ENCODE assay signal across 9 cellular contexts in genomic region chr1:175000697-175001187, GRCh38. TPM values are rescaled to one million over a fixed set of nuclear protein-coding genes. Genes with fewer than 3 reads are reported as not detected.
DNase-seq lines count a peak whose midpoint lies in the region; ATAC-seq, FAIRE-seq and TF ChIP-seq lines count a peak whose summit lies in the region.
"Had no signal": no experiment of that assay in that cellular context is flagged by ENCODE, and none has a peak within 500 bp of the region (broad histone marks: within the 10 kb centered on the region; RNA-seq: fewer than 3 reads in every experiment).

No MANE protein-coding gene starts in this region.

- intact Hi-C loops in mucosa of descending colon (cut with DNase I, micrococcal nuclease) = no loop called here

- H3K36me3 ChIP-seq in KMS-11 (ENCODE audit: insufficient read depth) (peaks cover 5% of the 10 kb centered on the region; the same call in 1 of the 2 replicates), bronchial epithelial cell (ENCODE audit: control insufficient read depth, insufficient read depth, low read length) (no peaks in the 10 kb centered on the region), mucosa of descending colon (ENCODE audit: low read depth) (no peaks in the 10 kb centered on the region)

- H3K27me3 ChIP-seq in KMS-11 (ENCODE audit: insufficient read depth, low read depth) (no peaks in the 10 kb centered on the region), bronchial epithelial cell (ENCODE audit: control insufficient read depth, insufficient read depth, low read length) (no peaks in the 10 kb centered on the region)

- H3K4me3 ChIP-seq in AG10803 (ENCODE audit: low read length) (peak overlapping the region; percentile 89), KMS-11 (IDR thresholded peaks at IDR 0.05; ENCODE audit: insufficient read depth, low read depth, low read length) (peak overlapping the region; percentile 90), bronchial epithelial cell (ENCODE audit: low read depth, low read length) (peak overlapping the region; percentile 78), mucosa of descending colon (peak overlapping the region; percentile 92)

- no peak for ATAC-seq in mucosa of descending colon
- ATAC-seq in GM21381 (IDR thresholded peaks at IDR 0.05; ENCODE audit: unreplicated experiment) = no peak
- no peak for ATAC-seq in GM21360 (IDR thresholded peaks at IDR 0.05; ENCODE audit: unreplicated experiment)

- DNase-seq in AG10803 (ENCODE audit: low read depth) = no peak
- peak; percentile 59 for DNase-seq in bronchial epithelial cell (ENCODE audit: low read depth)
- DNase-seq in mucosa of descending colon = no peak
- DNase-seq in NCI-H2029 (lab: John Stamatoyannopoulos, UW) = no peak
- DNase-seq in KG1 (lab: John Stamatoyannopoulos, UW) = no peak

- peak overlapping the region; percentile 86 for H3K4me2 ChIP-seq in KMS-11

- H3K4me1 ChIP-seq in KMS-11 (ENCODE audit: low read depth, poor library complexity, severe bottlenecking) = peaks cover 66% of the 10 kb centered on the region
- H3K4me1 ChIP-seq in mucosa of descending colon (ENCODE audit: low read depth) = peaks cover 32% of the 10 kb centered on the region

- FAIRE-seq in bronchial epithelial cell (lab: Jason Lieb, UNC) = no peak
- FAIRE-seq: TTC549 had no signal

- H3K9ac ChIP-seq in KMS-11 = peak overlapping the region; percentile 97

- peaks cover 31% of the 10 kb centered on the region for H4K20me1 ChIP-seq in KMS-11 (ENCODE audit: insufficient read depth)

- peaks cover 58% of the 10 kb centered on the region for H3K79me2 ChIP-seq in KMS-11 (ENCODE audit: insufficient read depth, low read depth)

- peak overlapping the region; percentile 56 for H2AFZ ChIP-seq in KMS-11 (ENCODE audit: low read depth)

- H3K9me3 ChIP-seq in mucosa of descending colon = no peaks in the 10 kb centered on the region

- peak overlapping the region; percentile 74 for H3K27ac ChIP-seq in KMS-11

- no peak for TF ChIP-seq CTCF in AG10803 (conservative IDR thresholded peaks at IDR 0.05; ENCODE audit: low read length)
- TF ChIP-seq CTCF in KMS-11 (conservative IDR thresholded peaks at IDR 0.05; ENCODE audit: low read depth, low read length) = no peak
- no peak for TF ChIP-seq CTCF in bronchial epithelial cell (IDR thresholded peaks at IDR 0.05; ENCODE audit: insufficient read depth, low read length, severe bottlenecking)
- no peak for TF ChIP-seq CTCF in mucosa of descending colon (IDR thresholded peaks at IDR 0.05)

RNA-seq across cellular contexts. Expression of gene CACYBP, which starts 1.0 kb away (rescaled TPM):
- total RNA-seq in bronchial epithelial cell (44.2 and 155 TPM in 2 replicates), mucosa of descending colon (100 to 1,000 TPM in 1 of 3 donors, 10 to 100 TPM in 2; 43.6 to 103 (median 67.9) TPM)

RNA-seq across cellular contexts. Expression of gene MRPS14, which starts 22.5 kb away (rescaled TPM):
- total RNA-seq in bronchial epithelial cell (21.3 and 25.0 TPM in 2 replicates), mucosa of descending colon (10 to 100 TPM; 24.0 to 29.5 (median 26.2) TPM)
